19 cellular contexts compared by ENCODE assay signal in genomic region chr19:55227241-55228014, GRCh38. TPM values are rescaled to one million over a fixed set of nuclear protein-coding genes. Genes with fewer than 3 reads are reported as not detected.
DNase-seq lines count a peak whose midpoint lies in the region; ATAC-seq and TF ChIP-seq lines count a peak whose summit lies in the region.
"Had no signal": no experiment of that assay in that cellular context is flagged by ENCODE, and none has a peak within 500 bp of the region (broad histone marks: within the 10 kb centered on the region; RNA-seq: fewer than 3 reads in every experiment).

No MANE protein-coding gene starts in this region.

- H3K4me3 ChIP-seq in Caco-2 (ENCODE audit: low read depth, low read length) = peak overlapping the region; percentile 42
- H3K4me3 ChIP-seq in endodermal cell (ENCODE audit: low read length) = no peak overlapping the region
- H3K4me3 ChIP-seq in naive thymus-derived CD4-positive, alpha-beta T cell (ENCODE audit: low read length) = no peak overlapping the region
- H3K4me3 ChIP-seq: GM23338, skin epidermis had no signal

- intact Hi-C loops in Caco-2 (cut with micrococcal nuclease; ENCODE audit: unreplicated experiment) = loop anchor here (1.0 kb wide), 2 partner anchors 15 to 32 kb away; partner anchors contain the start of gene PPP6R1
- intact Hi-C loops in naive thymus-derived CD4-positive, alpha-beta T cell (cut with micrococcal nuclease) = no loop called here

- no peak overlapping the region for H3K9ac ChIP-seq in endodermal cell (ENCODE audit: extremely low read depth, low read length, poor library complexity, severe bottlenecking)

- POLR2A ChIA-PET in Caco-2 (lab: Charles Lee) = no interaction called here
- POLR2A ChIA-PET in naive thymus-derived CD4-positive, alpha-beta T cell (lab: Charles Lee) = interaction anchor here (1.8 kb wide), 1 partner anchor 27 kb away, joined by 9 read pairs; no protein-coding TSS in a partner anchor

- H3K4me1 Mint-ChIP-seq in Caco-2 (ENCODE audit: low read depth, unreplicated experiment) (peaks cover 35% of the 10 kb centered on the region), endodermal cell (peaks cover 7% of the 10 kb centered on the region)
- H3K4me1 Mint-ChIP-seq in naive thymus-derived CD4-positive, alpha-beta T cell = peaks cover 0 to 6% (median 3%) of the 10 kb centered on the region in 7 donors

- peak; percentile 6 for TF ChIP-seq POLR2A in GM15510 (IDR thresholded peaks at IDR 0.05; ENCODE audit: borderline replicate concordance, extremely low read depth, insufficient read length)

- H3K36me3 Mint-ChIP-seq in Caco-2 (ENCODE audit: insufficient read depth, unreplicated experiment) = peaks cover 72% of the 10 kb centered on the region
- H3K36me3 Mint-ChIP-seq in endodermal cell (ENCODE audit: low read depth) = peaks cover 18% of the 10 kb centered on the region
- peaks cover 0 to 18% (median 9%) of the 10 kb centered on the region in 5 donors for H3K36me3 Mint-ChIP-seq in naive thymus-derived CD4-positive, alpha-beta T cell

- no peak for TF ChIP-seq CTCF in Caco-2 (IDR thresholded peaks at IDR 0.05; ENCODE audit: insufficient read depth in 1 of 2, low read depth in 1 of 2, low read length in 1 of 2, severe bottlenecking in 1 of 2, unreplicated experiment in 1 of 2)
- TF ChIP-seq CTCF in endodermal cell (conservative IDR thresholded peaks at IDR 0.05) = no peak

- H3K36me3 ChIP-seq in Caco-2 (ENCODE audit: control insufficient read depth, insufficient read depth, low read length) (peaks cover 4% of the 10 kb centered on the region), endodermal cell (ENCODE audit: control insufficient read depth, insufficient read depth, low read length) (peaks cover 5% of the 10 kb centered on the region)
- peaks cover 1 to 77% (median 25%) of the 10 kb centered on the region in 3 experiments for H3K36me3 ChIP-seq in naive thymus-derived CD4-positive, alpha-beta T cell (ENCODE audit: control insufficient read depth in 2 of 3, insufficient read depth in 3 of 3, low read length in 3 of 3)

- no peaks in the 10 kb centered on the region for H3K9me3 Mint-ChIP-seq in Caco-2 (ENCODE audit: unreplicated experiment)
- no peaks in the 10 kb centered on the region for H3K9me3 Mint-ChIP-seq in endodermal cell
- no peaks in the 10 kb centered on the region for H3K9me3 Mint-ChIP-seq in naive thymus-derived CD4-positive, alpha-beta T cell
- H3K9me3 Mint-ChIP-seq: CD4-positive, alpha-beta memory T cell; dendritic cell treated with granulocyte-macrophage colony-stimulating factor and Interleukin-4, amounts not matched to agents 40 ng/mL and 50 ng/mL, for 4 days; GM23338; naive thymus-derived CD8-positive, alpha-beta T cell had no signal

- H3K27ac Mint-ChIP-seq in Caco-2 (ENCODE audit: unreplicated experiment) (peak overlapping the region; percentile 98), endodermal cell (peak overlapping the region; percentile 58)
- peak overlapping the region in 3 of 9 donors; percentile 21 to 63 (median 29) for H3K27ac Mint-ChIP-seq in naive thymus-derived CD4-positive, alpha-beta T cell
- H3K27ac Mint-ChIP-seq: dendritic cell treated with granulocyte-macrophage colony-stimulating factor and Interleukin-4, amounts not matched to agents 40 ng/mL and 50 ng/mL, for 4 days; GM23338 had no signal

- 93 to 94% methylated on average over 6 to 25 of the region's 25 CpGs for WGBS in endodermal cell (ENCODE audit: insufficient coverage in 1 of 2, insufficient read length in 1 of 2), 2 experiments

- no TSS peak for BruUV-seq in Caco-2 (replicated peaks; lab: Mats Ljungman, UMichigan)

- no peaks in the 10 kb centered on the region for H3K27me3 Mint-ChIP-seq in Caco-2 (ENCODE audit: insufficient read depth, unreplicated experiment)
- H3K27me3 Mint-ChIP-seq in endodermal cell (ENCODE audit: insufficient read depth) = no peaks in the 10 kb centered on the region
- H3K27me3 Mint-ChIP-seq in naive thymus-derived CD4-positive, alpha-beta T cell = no peaks in the 10 kb centered on the region
- H3K27me3 Mint-ChIP-seq: CD4-positive, alpha-beta memory T cell; dendritic cell treated with granulocyte-macrophage colony-stimulating factor and Interleukin-4, amounts not matched to agents 40 ng/mL and 50 ng/mL, for 4 days; naive thymus-derived CD8-positive, alpha-beta T cell had no signal

- H3K4me3 Mint-ChIP-seq in Caco-2 (ENCODE audit: unreplicated experiment) (peak overlapping the region; percentile 60), endodermal cell (no peak overlapping the region)
- no peak overlapping the region for H3K4me3 Mint-ChIP-seq in naive thymus-derived CD4-positive, alpha-beta T cell
- H3K4me3 Mint-ChIP-seq: CD4-positive, alpha-beta memory T cell; dendritic cell treated with granulocyte-macrophage colony-stimulating factor and Interleukin-4, amounts not matched to agents 40 ng/mL and 50 ng/mL, for 4 days; GM23338 had no signal

- H3K9me3 ChIP-seq in Caco-2 (no peaks in the 10 kb centered on the region), endodermal cell (ENCODE audit: control insufficient read depth, low read length) (no peaks in the 10 kb centered on the region)
- H3K9me3 ChIP-seq in naive thymus-derived CD4-positive, alpha-beta T cell (ENCODE audit: control insufficient read depth in 2 of 3, low read length in 3 of 3) = no peaks in the 10 kb centered on the region

- no peak overlapping the region for H3K27ac ChIP-seq in endodermal cell (ENCODE audit: low read depth, low read length)
- no peak overlapping the region for H3K27ac ChIP-seq in naive thymus-derived CD4-positive, alpha-beta T cell (ENCODE audit: low read depth, low read length)
- H3K27ac ChIP-seq: brain microvascular endothelial cell, skin epidermis had no signal

- no peak for DNase-seq in Caco-2
- DNase-seq in endodermal cell = no peak
- DNase-seq in naive thymus-derived CD4-positive, alpha-beta T cell = no peak
- DNase-seq in NCI-H1092 treated with DMSO at 0.1 percent for 48 hours (lab: John Stamatoyannopoulos, UW) = no peak
- DNase-seq in D341Med (ENCODE audit: low spot score) = no peak
- DNase-seq: brain microvascular endothelial cell; CD4-positive, alpha-beta memory T cell; KG1; naive thymus-derived CD8-positive, alpha-beta T cell; NCI-H187 treated with DMSO at 0.1 percent for 48 hours; stimulated activated CD4-positive, alpha-beta T cell treated with anti-CD3 and anti-CD28 coated beads, Interleukin-2, amount 100 ng/mL, for 48 hours had no signal

- H3K27me3 ChIP-seq in Caco-2 (replicated peaks; ENCODE audit: control insufficient read depth, insufficient read depth, low read length) (no peaks in the 10 kb centered on the region), endodermal cell (ENCODE audit: control insufficient read depth, insufficient read depth, low read length, poor library complexity, severe bottlenecking) (no peaks in the 10 kb centered on the region)
- H3K27me3 ChIP-seq in naive thymus-derived CD4-positive, alpha-beta T cell (ENCODE audit: control insufficient read depth in 2 of 2, insufficient read depth in 2 of 2, low read length in 2 of 2) = no peaks in the 10 kb centered on the region
- H3K27me3 ChIP-seq: brain microvascular endothelial cell had no signal

- ATAC-seq in naive thymus-derived CD4-positive, alpha-beta T cell = peak; percentile 11
- ATAC-seq in GM18858 (IDR thresholded peaks at IDR 0.05; ENCODE audit: unreplicated experiment) (no peak), GM21619 (IDR thresholded peaks at IDR 0.05; ENCODE audit: unreplicated experiment) (no peak)
- ATAC-seq: GM23338; naive thymus-derived CD8-positive, alpha-beta T cell had no signal

- H3K4me1 ChIP-seq in Caco-2 = peaks cover 32% of the 10 kb centered on the region
- H3K4me1 ChIP-seq in endodermal cell (ENCODE audit: control insufficient read depth, insufficient read depth, low read length) = peaks cover 5% of the 10 kb centered on the region
- H3K4me1 ChIP-seq in naive thymus-derived CD4-positive, alpha-beta T cell (ENCODE audit: control insufficient read depth in 2 of 2, insufficient read depth in 2 of 2, low read length in 2 of 2) = no peaks in the 10 kb centered on the region

- CTCF ChIA-PET in Caco-2 (lab: Charles Lee) = interaction anchor here (0.9 kb wide), 1 partner anchor 32 kb away, joined by 5 read pairs; no protein-coding TSS in a partner anchor
- CTCF ChIA-PET in naive thymus-derived CD4-positive, alpha-beta T cell (lab: Charles Lee) = interaction anchor here (0.6 kb wide), 1 partner anchor 87 kb away, joined by 3 read pairs; no protein-coding TSS in a partner anchor

RNA-seq across cellular contexts. Expression of gene TMEM86B, which starts 1.1 kb away (rescaled TPM):
- total RNA-seq in Caco-2 (2022) = 18.0 and 21.2 TPM in 2 replicates
- total RNA-seq in endodermal cell = 1 to 10 TPM; 2.9 to 5.9 TPM
- 4.9 TPM for polyA plus RNA-seq in endodermal cell (2013, experiment 1 of 2)
- polyA plus RNA-seq in endodermal cell (2013, experiment 2 of 2) = 3.5 TPM
- total RNA-seq in naive thymus-derived CD4-positive, alpha-beta T cell = 10 to 100 TPM; 10.4 to 24.1 (median 10.7) TPM
- 1 to 10 TPM; 1.2 to 3.3 TPM for polyA plus RNA-seq in naive thymus-derived CD4-positive, alpha-beta T cell

RNA-seq across cellular contexts. Expression of gene PTPRH, which starts 18.1 kb away (rescaled TPM):
- total RNA-seq in Caco-2 (2022) (2.3 and 2.7 TPM in 2 replicates), endodermal cell (not detected)
- polyA plus RNA-seq in endodermal cell (2013, experiment 1 of 2) = 2.1 TPM
- 1.3 TPM for polyA plus RNA-seq in endodermal cell (2013, experiment 2 of 2)
- total RNA-seq in naive thymus-derived CD4-positive, alpha-beta T cell = under 1 TPM in 1 of 5 experiments, not detected in 4; 0.56 TPM
- polyA plus RNA-seq in naive thymus-derived CD4-positive, alpha-beta T cell = not detected
- total RNA-seq: CD4-positive, alpha-beta memory T cell; naive thymus-derived CD8-positive, alpha-beta T cell had no signal
- polyA plus RNA-seq: CD4-positive, alpha-beta memory T cell; naive thymus-derived CD8-positive, alpha-beta T cell had no signal

RNA-seq across cellular contexts. Expression of gene PPP6R1, which starts 31.4 kb away (rescaled TPM):
- total RNA-seq in Caco-2 (2022) (113 and 118 TPM in 2 replicates), endodermal cell (10 to 100 TPM; 74.8 to 79.9 TPM)
- 42.2 TPM for polyA plus RNA-seq in endodermal cell (2013, experiment 1 of 2)
- 39.1 TPM for polyA plus RNA-seq in endodermal cell (2013, experiment 2 of 2)
- total RNA-seq in naive thymus-derived CD4-positive, alpha-beta T cell = 100 to 1,000 TPM; 151 to 223 (median 168) TPM
- 100 to 1,000 TPM in 1 of 2 donors, 10 to 100 TPM in 1; 39.3 to 103 TPM for polyA plus RNA-seq in naive thymus-derived CD4-positive, alpha-beta T cell

RNA-seq across cellular contexts. Expression of gene SYT5, which starts 47.3 kb away (rescaled TPM):
- total RNA-seq in Caco-2 (2022) (not detected in 2 replicates), endodermal cell (not detected)
- polyA plus RNA-seq in endodermal cell (2013, experiment 1 of 2) = 6.1 TPM
- polyA plus RNA-seq in endodermal cell (2013, experiment 2 of 2) = 7.9 TPM
- total RNA-seq in naive thymus-derived CD4-positive, alpha-beta T cell = 1 to 10 TPM in 2 of 5 experiments, not detected in 3; 1.7 to 2.6 TPM
- not detected for polyA plus RNA-seq in naive thymus-derived CD4-positive, alpha-beta T cell
- total RNA-seq: CD4-positive, alpha-beta memory T cell; naive thymus-derived CD8-positive, alpha-beta T cell; posterior vena cava; ureter had no signal

RNA-seq across cellular contexts. Expression of gene HSPBP1, which starts 52.5 kb away (rescaled TPM):
- total RNA-seq in Caco-2 (2022) = 69.6 and 71.4 TPM in 2 replicates
- 10 to 100 TPM; 43.7 to 48.5 TPM for total RNA-seq in endodermal cell
- polyA plus RNA-seq in endodermal cell (2013, experiment 1 of 2) = 38.6 TPM
- polyA plus RNA-seq in endodermal cell (2013, experiment 2 of 2) = 41.3 TPM
- 10 to 100 TPM; 15.0 to 30.0 (median 16.0) TPM for total RNA-seq in naive thymus-derived CD4-positive, alpha-beta T cell
- 10 to 100 TPM; 35.4 to 44.7 TPM for polyA plus RNA-seq in naive thymus-derived CD4-positive, alpha-beta T cell
